Comparison of ENCODE assay signal across 36 cellular contexts in the genomic region with DNA sequence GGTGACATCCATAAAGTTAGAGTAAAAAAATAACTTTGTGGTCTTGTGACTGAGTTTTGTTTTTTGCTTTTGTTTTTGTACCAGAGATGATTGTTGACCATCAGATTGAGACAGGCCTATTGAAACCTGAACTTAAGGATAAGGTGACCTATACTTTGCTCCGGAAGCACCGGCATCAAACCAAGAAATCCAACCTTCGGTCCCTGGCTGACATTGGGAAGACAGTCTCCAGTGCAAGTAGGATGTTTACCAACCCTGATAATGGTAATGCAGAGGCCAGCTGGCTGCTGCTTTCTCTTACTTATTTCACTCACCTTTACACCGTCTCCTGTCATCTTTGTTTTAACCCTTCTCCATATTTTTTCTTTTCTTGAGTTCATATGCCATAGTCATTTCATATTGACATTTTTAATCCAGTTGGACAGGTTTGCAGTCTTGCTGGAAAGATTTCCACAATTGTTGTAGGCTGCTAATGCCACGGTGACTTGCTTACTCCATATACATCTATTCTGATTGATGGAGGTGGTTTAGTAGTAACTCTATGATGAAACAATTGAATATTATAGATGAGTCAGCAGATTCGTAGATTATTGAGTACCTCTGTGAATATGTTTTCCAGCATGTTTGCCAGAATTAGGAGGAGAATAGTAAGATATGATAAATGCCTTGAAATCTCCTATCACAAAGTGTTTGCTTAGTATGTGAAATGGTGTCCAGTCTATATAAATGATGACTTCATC. TPM values are rescaled to one million over a fixed set of nuclear protein-coding genes. Genes with fewer than 3 reads are reported as not detected.
"Had no signal": no experiment of that assay in that cellular context is flagged by ENCODE, and none has a peak within 500 bp of the region (broad histone marks: within the 10 kb centered on the region; RNA-seq: fewer than 3 reads in every experiment).

No MANE protein-coding gene starts in this region.

- H3K27me3 Mint-ChIP-seq: activated CD4-positive, alpha-beta memory T cell treated with anti-CD3 and anti-CD28 coated beads for 36 hours; activated CD4-positive, alpha-beta T cell treated with anti-CD3 and anti-CD28 coated beads for 36 hours; activated naive CD8-positive, alpha-beta T cell; brain had no signal

- H3K4me3 ChIP-seq: Peyer's patch, SJSA1 had no signal

- H3K9me3 ChIP-seq: Peyer's patch, SJSA1, SK-N-SH had no signal

- H3K36me3 Mint-ChIP-seq: activated CD4-positive, alpha-beta memory T cell treated with anti-CD3 and anti-CD28 coated beads for 36 hours; activated naive CD4-positive, alpha-beta T cell treated with anti-CD3 and anti-CD28 coated beads, Interleukin-2, amount 10 ng/mL, durations not matched to agents 7 days and 5 days; activated naive CD8-positive, alpha-beta T cell had no signal

- H3K9me3 Mint-ChIP-seq: activated CD4-positive, alpha-beta memory T cell treated with anti-CD3 and anti-CD28 coated beads for 36 hours; activated naive CD4-positive, alpha-beta T cell treated with anti-CD3 and anti-CD28 coated beads, Interleukin-2, amount 10 ng/mL, durations not matched to agents 7 days and 5 days; activated T-cell treated with anti-CD3 and anti-CD28 coated beads, Interleukin-2, amount 50 U/mL, for 4 hours; brain; T-helper 1 cell treated with Interleukin-12 subunit alpha and Interleukin-12 subunit beta and Interleukin-4 antibody, amounts not matched to agents 30 μg/mL and 1 μg/mL, for 36 hours; T-helper 2 cell treated with Interferon-gamma antibody and Interleukin-4, amounts not matched to agents 5 μg/mL and 100 μg/mL, for 36 hours had no signal

- H3K36me3 ChIP-seq: SJSA1 had no signal

- H3K4me2 ChIP-seq: SK-N-SH had no signal

- H3K4me1 ChIP-seq: Peyer's patch, SJSA1 had no signal

- H3K27ac ChIP-seq: Peyer's patch, SJSA1 had no signal

- H3K27ac Mint-ChIP-seq: activated CD4-positive, alpha-beta memory T cell treated with anti-CD3 and anti-CD28 coated beads for 36 hours; activated CD4-positive, alpha-beta T cell treated with anti-CD3 and anti-CD28 coated beads for 36 hours; activated naive CD4-positive, alpha-beta T cell treated with anti-CD3 and anti-CD28 coated beads, Interleukin-2, amount 10 ng/mL, durations not matched to agents 7 days and 5 days; activated naive CD8-positive, alpha-beta T cell; activated naive CD8-positive, alpha-beta T cell treated with anti-CD3 and anti-CD28 coated beads, Interleukin-2, amount 50 U/mL, for 24 hours; brain; T-helper 1 cell treated with Interleukin-12 subunit alpha and Interleukin-12 subunit beta and Interleukin-4 antibody, amounts not matched to agents 30 μg/mL and 1 μg/mL, for 36 hours; T-helper 2 cell treated with Interferon-gamma antibody and Interleukin-4, amounts not matched to agents 5 μg/mL and 100 μg/mL, for 36 hours had no signal

- FAIRE-seq: bronchial epithelial cell, TTC549 had no signal

- H3K27me3 ChIP-seq: Peyer's patch, SJSA1 had no signal

- DNase-seq: activated CD4-positive, alpha-beta memory T cell treated with anti-CD3 and anti-CD28 coated beads for 36 hours; activated CD4-positive, alpha-beta T cell treated with anti-CD3 and anti-CD28 coated beads for 36 hours; activated CD4-positive, alpha-beta T cell treated with anti-CD3 and anti-CD28 coated beads, Interleukin-2, amount 50 U/mL, for 1 hour; activated CD8-positive, alpha-beta memory T cell treated with anti-CD3 and anti-CD28 coated beads, Interleukin-2, amount 50 U/mL, for 4 hours; activated effector memory CD4-positive, alpha-beta T cell treated with Interleukin-2 at 50 U/mL for 16 hours; activated naive CD4-positive, alpha-beta T cell treated with anti-CD3 and anti-CD28 coated beads, Interleukin-2, amount 10 ng/mL, durations not matched to agents 7 days and 5 days; activated naive CD8-positive, alpha-beta T cell treated with anti-CD3 and anti-CD28 coated beads, Interleukin-2, amount 50 U/mL, for 24 hours; activated T-cell treated with anti-CD3 and anti-CD28 coated beads for 4 hours; activated T-cell treated with anti-CD3 and anti-CD28 coated beads, Interleukin-2, amount 50 U/mL, for 4 hours; anterior cingulate cortex; caudate nucleus; KG1; MM.1S; MV-4-11; NCI-H1092; NCI-H1436 treated with DMSO at 0.1 percent for 48 hours; NCI-H1694 treated with DMSO at 0.1 percent for 48 hours; NCI-H2029; NCI-H2107; NCI-H2171; NCI-H510A; NCI-H526; NCI-H748 treated with DMSO at 0.1 percent for 48 hours; NK-92 treated with Interleukin-12 subunit alpha and Interleukin-12 subunit beta, amount 100 ng/mL, for 24 hours; PC-3; Peyer's patch; RPMI8226; SHP77 treated with DMSO at 0.1 percent for 48 hours; SK-N-SH had no signal

- H3K9ac ChIP-seq: SK-N-SH had no signal

- H3K4me3 Mint-ChIP-seq: activated CD4-positive, alpha-beta memory T cell treated with anti-CD3 and anti-CD28 coated beads for 36 hours; activated CD4-positive, alpha-beta T cell treated with anti-CD3 and anti-CD28 coated beads for 36 hours; activated naive CD4-positive, alpha-beta T cell treated with anti-CD3 and anti-CD28 coated beads, Interleukin-2, amount 10 ng/mL, durations not matched to agents 7 days and 5 days; activated naive CD8-positive, alpha-beta T cell; activated naive CD8-positive, alpha-beta T cell treated with anti-CD3 and anti-CD28 coated beads, Interleukin-2, amount 50 U/mL, for 24 hours; activated T-cell treated with anti-CD3 and anti-CD28 coated beads, Interleukin-2, amount 50 U/mL, for 4 hours; brain; T-helper 1 cell treated with Interleukin-12 subunit alpha and Interleukin-12 subunit beta and Interleukin-4 antibody, amounts not matched to agents 30 μg/mL and 1 μg/mL, for 36 hours; T-helper 2 cell treated with Interferon-gamma antibody and Interleukin-4, amounts not matched to agents 5 μg/mL and 100 μg/mL, for 36 hours had no signal

- H3K4me1 Mint-ChIP-seq: activated CD4-positive, alpha-beta T cell treated with anti-CD3 and anti-CD28 coated beads for 36 hours; activated naive CD4-positive, alpha-beta T cell treated with anti-CD3 and anti-CD28 coated beads, Interleukin-2, amount 10 ng/mL, durations not matched to agents 7 days and 5 days had no signal

RNA-seq across cellular contexts. Expression of a gene that starts 18.3 kb away (rescaled TPM):
- polyA plus RNA-seq: SK-N-SH had no signal
